22 cellular contexts compared by ENCODE assay signal in the genomic region with DNA sequence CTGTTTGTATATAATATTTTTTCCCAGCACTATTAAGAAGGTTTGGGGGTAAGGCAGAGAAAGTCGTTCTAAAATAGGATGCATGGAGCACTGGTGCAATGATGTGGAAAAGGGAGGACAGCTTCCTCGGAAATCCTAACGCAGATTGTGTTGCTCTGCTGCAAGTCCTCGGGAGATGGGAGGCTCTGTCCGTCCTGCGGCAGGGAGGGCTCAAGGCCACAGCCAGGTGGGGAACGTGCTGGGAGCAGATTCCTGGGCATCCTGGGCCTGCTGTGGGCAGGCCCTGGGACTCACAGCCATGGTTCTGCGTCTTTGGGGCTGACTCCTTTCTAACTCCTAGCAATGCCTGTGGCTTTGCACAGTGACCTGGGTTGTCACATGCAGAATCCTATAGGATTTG.
DNase-seq lines count a peak whose midpoint lies in the region; ATAC-seq and TF ChIP-seq lines count a peak whose summit lies in the region.
"Had no signal": no experiment of that assay in that cellular context is flagged by ENCODE, and none has a peak within 500 bp of the region (broad histone marks: within the 10 kb centered on the region; RNA-seq: fewer than 3 reads in every experiment).

No MANE protein-coding gene starts in this region.

- H3K4me1 Mint-ChIP-seq in effector memory CD8-positive, alpha-beta T cell (ENCODE audit: low read depth in 2 of 2), result no peaks in the 10 kb centered on the region
- H3K4me1 Mint-ChIP-seq: CD14-positive monocyte; CD4-positive, alpha-beta memory T cell; CD4-positive, CD25-positive, alpha-beta regulatory T cell; CD8-positive, alpha-beta memory T cell had no signal

- H3K9me3 Mint-ChIP-seq in effector memory CD8-positive, alpha-beta T cell, result no peaks in the 10 kb centered on the region
- H3K9me3 Mint-ChIP-seq: CD14-positive monocyte; CD4-positive, CD25-positive, alpha-beta regulatory T cell; CD8-positive, alpha-beta memory T cell had no signal

- H3K27ac Mint-ChIP-seq in effector memory CD8-positive, alpha-beta T cell, result no peak overlapping the region
- H3K27ac Mint-ChIP-seq: CD4-positive, alpha-beta memory T cell; CD4-positive, CD25-positive, alpha-beta regulatory T cell; CD8-positive, alpha-beta memory T cell had no signal

- no peak overlapping the region for H3K4me3 ChIP-seq in coronary artery
- no peak overlapping the region for H3K4me3 ChIP-seq in WERI-Rb-1 (ENCODE audit: low read depth, low read length)
- H3K4me3 ChIP-seq: BLaER1 had no signal

- H3K27ac ChIP-seq in coronary artery (no peak overlapping the region), WERI-Rb-1 (no peak overlapping the region)
- H3K27ac ChIP-seq: BLaER1 had no signal

- H3K36me3 ChIP-seq in WERI-Rb-1, result no peaks in the 10 kb centered on the region
- H3K36me3 ChIP-seq: BE2C, BLaER1 had no signal

- ATAC-seq in effector memory CD8-positive, alpha-beta T cell (replicated peaks), result no peak

- DNase-seq in coronary artery (ENCODE audit: low spot score) (peak; percentile 21), left kidney (ENCODE audit: low read depth, low spot score) (peak; percentile 69), NCI-H748 treated with DMSO at 0.1 percent for 48 hours (lab: John Stamatoyannopoulos, UW) (no peak), WERI-Rb-1 (no peak)
- DNase-seq in effector memory CD8-positive, alpha-beta T cell, result no peak
- DNase-seq: 8988T; ACHN; BE2C; C1 segment of cervical spinal cord; CD4-positive, alpha-beta memory T cell; CD4-positive, CD25-positive, alpha-beta regulatory T cell; CD8-positive, alpha-beta memory T cell; COR-L47; DMS 273 treated with DMSO at 0.1 percent for 48 hours; DMS153; DMS53; DMS79; DND-41; EL; GF-D8 had no signal

- TF ChIP-seq CTCF in coronary artery (IDR thresholded peaks at IDR 0.05) (no peak), WERI-Rb-1 (IDR thresholded peaks at IDR 0.05; ENCODE audit: low read depth, low read length) (no peak)

- H3K9me3 ChIP-seq in WERI-Rb-1 (ENCODE audit: severe bottlenecking), result no peaks in the 10 kb centered on the region
- H3K9me3 ChIP-seq: BE2C, BLaER1 had no signal

- peaks cover 0 to 16% of the 10 kb centered on the region in 2 donors for H3K27me3 Mint-ChIP-seq in effector memory CD8-positive, alpha-beta T cell
- H3K27me3 Mint-ChIP-seq: CD4-positive, CD25-positive, alpha-beta regulatory T cell had no signal

- H3K36me3 Mint-ChIP-seq in effector memory CD8-positive, alpha-beta T cell (ENCODE audit: insufficient read depth), result no peaks in the 10 kb centered on the region
- H3K36me3 Mint-ChIP-seq: CD14-positive monocyte; CD4-positive, alpha-beta memory T cell; CD4-positive, CD25-positive, alpha-beta regulatory T cell; CD8-positive, alpha-beta memory T cell had no signal

- no peak overlapping the region for H3K4me3 Mint-ChIP-seq in effector memory CD8-positive, alpha-beta T cell
- H3K4me3 Mint-ChIP-seq: CD14-positive monocyte; CD4-positive, alpha-beta memory T cell; CD4-positive, CD25-positive, alpha-beta regulatory T cell; CD8-positive, alpha-beta memory T cell had no signal

- no peaks in the 10 kb centered on the region for H3K27me3 ChIP-seq in WERI-Rb-1 (ENCODE audit: insufficient read depth, low read depth, severe bottlenecking)
- H3K27me3 ChIP-seq: BE2C, BLaER1 had no signal

Comparison
In these comparisons a context has a peak if more than half of its experiments do, and no peak if none do; other contexts are left out.
1. DNase-seq: peak in coronary artery (single experiment) and left kidney (single experiment); none in NCI-H748 treated with DMSO at 0.1 percent for 48 hours (single experiment), effector memory CD8-positive, alpha-beta T cell (0 of 3) and WERI-Rb-1 (single experiment).